1 cellular context compared by ENCODE assay signal in the genomic region with DNA sequence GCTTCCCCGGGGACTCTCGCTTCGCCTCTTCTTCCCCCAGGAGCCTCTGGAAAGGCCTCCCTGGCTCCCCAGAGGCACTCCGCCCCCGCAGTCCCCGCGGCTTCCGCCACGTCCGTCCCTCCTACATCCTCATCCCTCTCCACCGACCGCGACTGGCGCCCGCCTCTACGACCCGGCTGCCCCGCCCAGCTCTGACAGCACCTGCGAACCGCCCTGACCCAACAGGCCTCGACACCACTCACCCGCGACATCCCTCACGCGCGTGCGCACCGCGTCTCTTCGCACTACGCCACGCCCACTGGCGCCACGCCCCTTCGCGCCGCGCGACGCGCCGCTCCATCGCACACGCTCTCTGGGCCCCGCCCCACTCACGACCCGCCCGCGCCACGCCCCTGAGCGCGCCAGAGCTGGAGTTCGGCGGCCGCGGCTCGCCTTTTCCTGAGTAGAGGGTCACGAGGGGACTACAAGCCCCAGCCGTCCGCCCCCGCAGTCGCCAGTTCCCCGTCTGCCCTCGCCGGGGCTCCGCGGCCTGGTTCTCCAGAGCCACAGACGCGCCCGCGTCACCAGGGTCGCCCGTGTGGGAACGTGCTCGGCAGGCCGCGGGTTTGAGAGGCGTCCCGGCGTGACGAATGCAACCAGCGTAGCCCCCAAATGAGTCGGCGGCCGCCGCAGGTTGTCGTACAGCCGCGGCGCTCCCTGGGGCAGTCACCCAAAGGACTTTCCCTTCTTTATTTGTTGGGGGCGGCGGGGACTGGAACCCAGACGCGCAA.
A peak's percentile ranks its signal among the peaks of the same experiment; 100 is the strongest.
TF ChIP-seq lines count a peak whose summit lies in the region.

No MANE protein-coding gene starts in this region.

TF ChIP-seq in HepG2, 621 proteins besides CTCF, POLR2A, EP300 and RAD21 (continued from another document and continues in another):
- TF ChIP-seq, protein P1, sequence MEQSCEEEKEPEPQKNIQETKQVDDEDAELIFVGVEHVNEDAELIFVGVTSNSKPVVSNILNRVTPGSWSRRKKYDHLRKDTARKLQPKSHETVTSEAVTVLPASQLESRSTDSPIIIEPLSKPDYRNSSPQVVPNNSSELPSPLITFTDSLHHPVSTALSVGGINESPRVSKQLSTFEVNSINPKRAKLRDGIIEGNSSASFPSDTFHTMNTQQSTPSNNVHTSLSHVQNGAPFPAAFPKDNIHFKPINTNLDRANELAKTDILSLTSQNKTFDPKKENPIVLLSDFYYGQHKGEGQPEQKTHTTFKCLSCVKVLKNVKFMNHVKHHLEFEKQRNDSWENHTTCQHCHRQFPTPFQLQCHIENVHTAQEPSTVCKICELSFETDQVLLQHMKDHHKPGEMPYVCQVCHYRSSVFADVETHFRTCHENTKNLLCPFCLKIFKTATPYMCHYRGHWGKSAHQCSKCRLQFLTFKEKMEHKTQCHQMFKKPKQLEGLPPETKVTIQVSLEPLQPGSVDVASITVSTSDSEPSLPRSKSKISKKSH (CRISPR knock-in tag; IDR thresholded peaks at IDR 0.05; ENCODE audit: borderline replicate concordance) = peak; percentile 88
- TF ChIP-seq MZF1 (CRISPR knock-in tag; IDR thresholded peaks at IDR 0.05; ENCODE audit: borderline replicate concordance) = no peak; the same call in 1 of the 2 replicates
- TF ChIP-seq, protein P2, sequence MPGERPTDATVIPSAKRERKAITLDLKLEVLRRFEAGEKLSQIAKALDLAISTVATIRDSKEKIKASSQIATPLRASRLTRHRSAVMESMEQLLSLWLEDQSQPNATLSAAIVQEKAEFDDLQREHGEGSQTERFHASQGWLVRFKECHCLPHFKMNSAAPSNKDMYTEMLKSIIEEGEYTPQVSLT (CRISPR knock-in tag; IDR thresholded peaks at IDR 0.05; ENCODE audit: borderline replicate concordance, low read depth) = no peak; the same call in 1 of the 2 replicates
- TF ChIP-seq, protein P3, sequence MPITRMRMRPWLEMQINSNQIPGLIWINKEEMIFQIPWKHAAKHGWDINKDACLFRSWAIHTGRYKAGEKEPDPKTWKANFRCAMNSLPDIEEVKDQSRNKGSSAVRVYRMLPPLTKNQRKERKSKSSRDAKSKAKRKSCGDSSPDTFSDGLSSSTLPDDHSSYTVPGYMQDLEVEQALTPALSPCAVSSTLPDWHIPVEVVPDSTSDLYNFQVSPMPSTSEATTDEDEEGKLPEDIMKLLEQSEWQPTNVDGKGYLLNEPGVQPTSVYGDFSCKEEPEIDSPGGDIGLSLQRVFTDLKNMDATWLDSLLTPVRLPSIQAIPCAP (CRISPR knock-in tag; IDR thresholded peaks at IDR 0.05; ENCODE audit: low read depth) = 0 out of 2 replicates have a peak, but pooled peaks have one; percentile 73
- peak; percentile 95 for TF ChIP-seq MED8 (CRISPR knock-in tag; IDR thresholded peaks at IDR 0.05; ENCODE audit: insufficient replicate concordance)
- no peak for TF ChIP-seq KDM6A (CRISPR knock-in tag; IDR thresholded peaks at IDR 0.05; ENCODE audit: low read depth)
- TF ChIP-seq RBM22 (optimal IDR thresholded peaks at IDR 0.05; ENCODE audit: low read length) = no peak
- TF ChIP-seq, protein P4, sequence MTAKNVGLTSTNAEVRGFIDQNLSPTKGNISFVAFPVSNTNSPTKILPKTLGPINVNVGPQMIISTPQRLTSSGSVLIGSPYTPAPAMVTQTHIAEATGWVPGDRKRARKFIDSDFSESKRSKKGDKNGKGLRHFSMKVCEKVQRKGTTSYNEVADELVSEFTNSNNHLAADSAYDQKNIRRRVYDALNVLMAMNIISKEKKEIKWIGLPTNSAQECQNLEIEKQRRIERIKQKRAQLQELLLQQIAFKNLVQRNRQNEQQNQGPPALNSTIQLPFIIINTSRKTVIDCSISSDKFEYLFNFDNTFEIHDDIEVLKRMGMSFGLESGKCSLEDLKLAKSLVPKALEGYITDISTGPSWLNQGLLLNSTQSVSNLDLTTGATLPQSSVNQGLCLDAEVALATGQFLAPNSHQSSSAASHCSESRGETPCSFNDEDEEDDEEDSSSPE (CRISPR knock-in tag; IDR thresholded peaks at IDR 0.05) = peak; percentile 92
- peak; percentile 65; the same call in 1 of the 2 replicates for TF ChIP-seq NR2C2 (CRISPR knock-in tag; IDR thresholded peaks at IDR 0.05; ENCODE audit: borderline replicate concordance)
- no peak for TF ChIP-seq MTA3 (CRISPR knock-in tag; IDR thresholded peaks at IDR 0.05)
- no peak; the same call in 1 of the 2 replicates for TF ChIP-seq GATA4 (IDR thresholded peaks at IDR 0.05; ENCODE audit: borderline replicate concordance, low read depth)
- TF ChIP-seq, protein P5, sequence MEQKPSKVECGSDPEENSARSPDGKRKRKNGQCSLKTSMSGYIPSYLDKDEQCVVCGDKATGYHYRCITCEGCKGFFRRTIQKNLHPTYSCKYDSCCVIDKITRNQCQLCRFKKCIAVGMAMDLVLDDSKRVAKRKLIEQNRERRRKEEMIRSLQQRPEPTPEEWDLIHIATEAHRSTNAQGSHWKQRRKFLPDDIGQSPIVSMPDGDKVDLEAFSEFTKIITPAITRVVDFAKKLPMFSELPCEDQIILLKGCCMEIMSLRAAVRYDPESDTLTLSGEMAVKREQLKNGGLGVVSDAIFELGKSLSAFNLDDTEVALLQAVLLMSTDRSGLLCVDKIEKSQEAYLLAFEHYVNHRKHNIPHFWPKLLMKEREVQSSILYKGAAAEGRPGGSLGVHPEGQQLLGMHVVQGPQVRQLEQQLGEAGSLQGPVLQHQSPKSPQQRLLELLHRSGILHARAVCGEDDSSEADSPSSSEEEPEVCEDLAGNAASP (CRISPR knock-in tag; IDR thresholded peaks at IDR 0.05; ENCODE audit: borderline replicate concordance) = no peak; the same call in 1 of the 2 replicates
- no peak; the same call in none of the 2 replicates for TF ChIP-seq ZNF12 (CRISPR knock-in tag; IDR thresholded peaks at IDR 0.05)
- TF ChIP-seq RBM39 (IDR thresholded peaks at IDR 0.05; ENCODE audit: low read depth, low read length, poor library complexity, severe bottlenecking) = peak; percentile 94
- TF ChIP-seq, protein P6, sequence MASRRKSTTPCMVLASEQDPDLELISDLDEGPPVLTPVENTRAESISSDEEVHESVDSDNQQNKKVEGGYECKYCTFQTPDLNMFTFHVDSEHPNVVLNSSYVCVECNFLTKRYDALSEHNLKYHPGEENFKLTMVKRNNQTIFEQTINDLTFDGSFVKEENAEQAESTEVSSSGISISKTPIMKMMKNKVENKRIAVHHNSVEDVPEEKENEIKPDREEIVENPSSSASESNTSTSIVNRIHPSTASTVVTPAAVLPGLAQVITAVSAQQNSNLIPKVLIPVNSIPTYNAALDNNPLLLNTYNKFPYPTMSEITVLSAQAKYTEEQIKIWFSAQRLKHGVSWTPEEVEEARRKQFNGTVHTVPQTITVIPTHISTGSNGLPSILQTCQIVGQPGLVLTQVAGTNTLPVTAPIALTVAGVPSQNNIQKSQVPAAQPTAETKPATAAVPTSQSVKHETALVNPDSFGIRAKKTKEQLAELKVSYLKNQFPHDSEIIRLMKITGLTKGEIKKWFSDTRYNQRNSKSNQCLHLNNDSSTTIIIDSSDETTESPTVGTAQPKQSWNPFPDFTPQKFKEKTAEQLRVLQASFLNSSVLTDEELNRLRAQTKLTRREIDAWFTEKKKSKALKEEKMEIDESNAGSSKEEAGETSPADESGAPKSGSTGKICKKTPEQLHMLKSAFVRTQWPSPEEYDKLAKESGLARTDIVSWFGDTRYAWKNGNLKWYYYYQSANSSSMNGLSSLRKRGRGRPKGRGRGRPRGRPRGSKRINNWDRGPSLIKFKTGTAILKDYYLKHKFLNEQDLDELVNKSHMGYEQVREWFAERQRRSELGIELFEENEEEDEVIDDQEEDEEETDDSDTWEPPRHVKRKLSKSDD (CRISPR knock-in tag; IDR thresholded peaks at IDR 0.05; ENCODE audit: low read depth) = no peak; the same call in 1 of the 2 replicates
- peak; percentile 17; the same call in 1 of the 2 replicates for TF ChIP-seq EED (CRISPR knock-in tag; IDR thresholded peaks at IDR 0.05)
- 0 out of 2 replicates have a peak, but pooled peaks have one; percentile 68 for TF ChIP-seq NR3C1 (CRISPR knock-in tag; IDR thresholded peaks at IDR 0.05)
- no peak; the same call in 1 of the 2 replicates for TF ChIP-seq ZSCAN22 (CRISPR knock-in tag; IDR thresholded peaks at IDR 0.05)
- TF ChIP-seq PITX1 (CRISPR knock-in tag; IDR thresholded peaks at IDR 0.05) = peak; percentile 76
- TF ChIP-seq, protein P7, sequence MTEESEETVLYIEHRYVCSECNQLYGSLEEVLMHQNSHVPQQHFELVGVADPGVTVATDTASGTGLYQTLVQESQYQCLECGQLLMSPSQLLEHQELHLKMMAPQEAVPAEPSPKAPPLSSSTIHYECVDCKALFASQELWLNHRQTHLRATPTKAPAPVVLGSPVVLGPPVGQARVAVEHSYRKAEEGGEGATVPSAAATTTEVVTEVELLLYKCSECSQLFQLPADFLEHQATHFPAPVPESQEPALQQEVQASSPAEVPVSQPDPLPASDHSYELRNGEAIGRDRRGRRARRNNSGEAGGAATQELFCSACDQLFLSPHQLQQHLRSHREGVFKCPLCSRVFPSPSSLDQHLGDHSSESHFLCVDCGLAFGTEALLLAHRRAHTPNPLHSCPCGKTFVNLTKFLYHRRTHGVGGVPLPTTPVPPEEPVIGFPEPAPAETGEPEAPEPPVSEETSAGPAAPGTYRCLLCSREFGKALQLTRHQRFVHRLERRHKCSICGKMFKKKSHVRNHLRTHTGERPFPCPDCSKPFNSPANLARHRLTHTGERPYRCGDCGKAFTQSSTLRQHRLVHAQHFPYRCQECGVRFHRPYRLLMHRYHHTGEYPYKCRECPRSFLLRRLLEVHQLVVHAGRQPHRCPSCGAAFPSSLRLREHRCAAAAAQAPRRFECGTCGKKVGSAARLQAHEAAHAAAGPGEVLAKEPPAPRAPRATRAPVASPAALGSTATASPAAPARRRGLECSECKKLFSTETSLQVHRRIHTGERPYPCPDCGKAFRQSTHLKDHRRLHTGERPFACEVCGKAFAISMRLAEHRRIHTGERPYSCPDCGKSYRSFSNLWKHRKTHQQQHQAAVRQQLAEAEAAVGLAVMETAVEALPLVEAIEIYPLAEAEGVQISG (CRISPR knock-in tag; IDR thresholded peaks at IDR 0.05) = peak; percentile 92
- peak; percentile 45; the same call in 1 of the 2 replicates for TF ChIP-seq ETV5 (CRISPR knock-in tag; IDR thresholded peaks at IDR 0.05; ENCODE audit: borderline replicate concordance)
- TF ChIP-seq ZNF17 (CRISPR knock-in tag; IDR thresholded peaks at IDR 0.05) = no peak; the same call in 1 of the 2 replicates
- TF ChIP-seq, protein P8, sequence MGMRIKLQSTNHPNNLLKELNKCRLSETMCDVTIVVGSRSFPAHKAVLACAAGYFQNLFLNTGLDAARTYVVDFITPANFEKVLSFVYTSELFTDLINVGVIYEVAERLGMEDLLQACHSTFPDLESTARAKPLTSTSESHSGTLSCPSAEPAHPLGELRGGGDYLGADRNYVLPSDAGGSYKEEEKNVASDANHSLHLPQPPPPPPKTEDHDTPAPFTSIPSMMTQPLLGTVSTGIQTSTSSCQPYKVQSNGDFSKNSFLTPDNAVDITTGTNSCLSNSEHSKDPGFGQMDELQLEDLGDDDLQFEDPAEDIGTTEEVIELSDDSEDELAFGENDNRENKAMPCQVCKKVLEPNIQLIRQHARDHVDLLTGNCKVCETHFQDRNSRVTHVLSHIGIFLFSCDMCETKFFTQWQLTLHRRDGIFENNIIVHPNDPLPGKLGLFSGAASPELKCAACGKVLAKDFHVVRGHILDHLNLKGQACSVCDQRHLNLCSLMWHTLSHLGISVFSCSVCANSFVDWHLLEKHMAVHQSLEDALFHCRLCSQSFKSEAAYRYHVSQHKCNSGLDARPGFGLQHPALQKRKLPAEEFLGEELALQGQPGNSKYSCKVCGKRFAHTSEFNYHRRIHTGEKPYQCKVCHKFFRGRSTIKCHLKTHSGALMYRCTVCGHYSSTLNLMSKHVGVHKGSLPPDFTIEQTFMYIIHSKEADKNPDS (CRISPR knock-in tag; IDR thresholded peaks at IDR 0.05) = no peak
- no peak for TF ChIP-seq RBAK (CRISPR knock-in tag; IDR thresholded peaks at IDR 0.05)
- TF ChIP-seq, protein P9, sequence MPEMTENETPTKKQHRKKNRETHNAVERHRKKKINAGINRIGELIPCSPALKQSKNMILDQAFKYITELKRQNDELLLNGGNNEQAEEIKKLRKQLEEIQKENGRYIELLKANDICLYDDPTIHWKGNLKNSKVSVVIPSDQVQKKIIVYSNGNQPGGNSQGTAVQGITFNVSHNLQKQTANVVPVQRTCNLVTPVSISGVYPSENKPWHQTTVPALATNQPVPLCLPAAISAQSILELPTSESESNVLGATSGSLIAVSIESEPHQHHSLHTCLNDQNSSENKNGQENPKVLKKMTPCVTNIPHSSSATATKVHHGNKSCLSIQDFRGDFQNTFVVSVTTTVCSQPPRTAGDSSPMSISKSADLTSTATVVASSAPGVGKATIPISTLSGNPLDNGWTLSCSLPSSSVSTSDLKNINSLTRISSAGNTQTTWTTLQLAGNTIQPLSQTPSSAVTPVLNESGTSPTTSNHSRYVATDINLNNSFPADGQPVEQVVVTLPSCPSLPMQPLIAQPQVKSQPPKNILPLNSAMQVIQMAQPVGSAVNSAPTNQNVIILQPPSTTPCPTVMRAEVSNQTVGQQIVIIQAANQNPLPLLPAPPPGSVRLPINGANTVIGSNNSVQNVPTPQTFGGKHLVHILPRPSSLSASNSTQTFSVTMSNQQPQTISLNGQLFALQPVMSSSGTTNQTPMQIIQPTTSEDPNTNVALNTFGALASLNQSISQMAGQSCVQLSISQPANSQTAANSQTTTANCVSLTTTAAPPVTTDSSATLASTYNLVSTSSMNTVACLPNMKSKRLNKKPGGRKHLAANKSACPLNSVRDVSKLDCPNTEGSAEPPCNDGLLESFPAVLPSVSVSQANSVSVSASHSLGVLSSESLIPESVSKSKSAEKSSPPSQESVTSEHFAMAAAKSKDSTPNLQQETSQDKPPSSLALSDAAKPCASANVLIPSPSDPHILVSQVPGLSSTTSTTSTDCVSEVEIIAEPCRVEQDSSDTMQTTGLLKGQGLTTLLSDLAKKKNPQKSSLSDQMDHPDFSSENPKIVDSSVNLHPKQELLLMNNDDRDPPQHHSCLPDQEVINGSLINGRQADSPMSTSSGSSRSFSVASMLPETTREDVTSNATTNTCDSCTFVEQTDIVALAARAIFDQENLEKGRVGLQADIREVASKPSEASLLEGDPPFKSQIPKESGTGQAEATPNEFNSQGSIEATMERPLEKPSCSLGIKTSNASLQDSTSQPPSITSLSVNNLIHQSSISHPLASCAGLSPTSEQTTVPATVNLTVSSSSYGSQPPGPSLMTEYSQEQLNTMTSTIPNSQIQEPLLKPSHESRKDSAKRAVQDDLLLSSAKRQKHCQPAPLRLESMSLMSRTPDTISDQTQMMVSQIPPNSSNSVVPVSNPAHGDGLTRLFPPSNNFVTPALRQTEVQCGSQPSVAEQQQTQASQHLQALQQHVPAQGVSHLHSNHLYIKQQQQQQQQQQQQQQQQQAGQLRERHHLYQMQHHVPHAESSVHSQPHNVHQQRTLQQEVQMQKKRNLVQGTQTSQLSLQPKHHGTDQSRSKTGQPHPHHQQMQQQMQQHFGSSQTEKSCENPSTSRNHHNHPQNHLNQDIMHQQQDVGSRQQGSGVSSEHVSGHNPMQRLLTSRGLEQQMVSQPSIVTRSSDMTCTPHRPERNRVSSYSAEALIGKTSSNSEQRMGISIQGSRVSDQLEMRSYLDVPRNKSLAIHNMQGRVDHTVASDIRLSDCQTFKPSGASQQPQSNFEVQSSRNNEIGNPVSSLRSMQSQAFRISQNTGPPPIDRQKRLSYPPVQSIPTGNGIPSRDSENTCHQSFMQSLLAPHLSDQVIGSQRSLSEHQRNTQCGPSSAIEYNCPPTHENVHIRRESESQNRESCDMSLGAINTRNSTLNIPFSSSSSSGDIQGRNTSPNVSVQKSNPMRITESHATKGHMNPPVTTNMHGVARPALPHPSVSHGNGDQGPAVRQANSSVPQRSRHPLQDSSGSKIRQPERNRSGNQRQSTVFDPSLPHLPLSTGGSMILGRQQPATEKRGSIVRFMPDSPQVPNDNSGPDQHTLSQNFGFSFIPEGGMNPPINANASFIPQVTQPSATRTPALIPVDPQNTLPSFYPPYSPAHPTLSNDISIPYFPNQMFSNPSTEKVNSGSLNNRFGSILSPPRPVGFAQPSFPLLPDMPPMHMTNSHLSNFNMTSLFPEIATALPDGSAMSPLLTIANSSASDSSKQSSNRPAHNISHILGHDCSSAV (CRISPR knock-in tag; IDR thresholded peaks at IDR 0.05; ENCODE audit: borderline replicate concordance) = 0 out of 2 replicates have a peak, but pooled peaks have one; percentile 41
- no peak for TF ChIP-seq ELF4 (CRISPR knock-in tag; IDR thresholded peaks at IDR 0.05; ENCODE audit: borderline replicate concordance)
- TF ChIP-seq ZNF605 (CRISPR knock-in tag; IDR thresholded peaks at IDR 0.05) = peak; percentile 86
- peak; percentile 52; the same call in 1 of the 2 replicates for TF ChIP-seq KDM4B (CRISPR knock-in tag; IDR thresholded peaks at IDR 0.05)
